In genomic region chr1:203273206-203273868, GRCh38 we compare ENCODE assay signal across 8 cellular contexts. TPM values are rescaled to one million over a fixed set of nuclear protein-coding genes. Genes with fewer than 3 reads are reported as not detected.
DNase-seq lines count a peak whose midpoint lies in the region; ATAC-seq, FAIRE-seq and TF ChIP-seq lines count a peak whose summit lies in the region.

No MANE protein-coding gene starts in this region.

- H3K27ac ChIP-seq in neural cell (ENCODE audit: low read length) (no peak overlapping the region), stomach (peak overlapping the region; percentile 77 to 93 (median 87))

- H3K9me2 ChIP-seq in neural cell (ENCODE audit: insufficient read depth, low read length) = no peaks in the 10 kb centered on the region

- H3K79me2 ChIP-seq in neural cell (replicated peaks; ENCODE audit: insufficient read depth, low read length) = no peaks in the 10 kb centered on the region

- FAIRE-seq in RCC 7860 (lab: Jason Lieb, UNC) = no peak

- H3K27me3 ChIP-seq in neural cell (ENCODE audit: insufficient read depth, low read depth, low read length) (no peaks in the 10 kb centered on the region), stomach (no peaks in the 10 kb centered on the region)

- peaks cover 32 to 69% (median 53%) of the 10 kb centered on the region in 4 donors for H3K4me1 ChIP-seq in stomach

- 10 to 20% (median 11%) methylated on average over 10 to 32 of the region's 32 CpGs for WGBS in stomach, 5 donors

- peak; percentile 92 for TF ChIP-seq RAD21 in neural cell (conservative IDR thresholded peaks at IDR 0.05)

- intact Hi-C loops in stomach (cut with DNase I; ENCODE audit: low total_unique reads) = loop anchor here (2.0 kb wide), 1 partner anchor 65 kb away; no protein-coding TSS in a partner anchor

- TF ChIP-seq CTCF in neural cell (IDR thresholded peaks at IDR 0.05; ENCODE audit: poor library complexity, severe bottlenecking) = peak; percentile 98
- peak in 6 of 7 experiments; percentile 58 to 100 (median 96) for TF ChIP-seq CTCF in stomach (IDR thresholded peaks at IDR 0.05)

- H2AFZ ChIP-seq in neural cell (ENCODE audit: low read depth, low read length) = peak overlapping the region; percentile 11

- no peak overlapping the region for H3K4me2 ChIP-seq in neural cell (ENCODE audit: low read length)

- H4K20me1 ChIP-seq in neural cell (ENCODE audit: insufficient read depth) = no peaks in the 10 kb centered on the region

- peak overlapping the region; percentile 43 for H3K4me3 ChIP-seq in neural cell (ENCODE audit: low read length)
- H3K4me3 ChIP-seq in stomach = peak overlapping the region; percentile 24 to 37 (median 26)

- DNase-seq in DMS79 treated with DMSO at 0.1 percent for 48 hours (lab: John Stamatoyannopoulos, UW) (peak; percentile 89), Kasumi-1 (lab: John Stamatoyannopoulos, UW) (peak; percentile 44 to 46), RCC 7860 (ENCODE audit: low spot score) (peak; percentile 69), fibroblast of the conjunctiva (ENCODE audit: low read depth) (peak; percentile 43), stomach (peak; percentile 95)
- peak; percentile 89 for DNase-seq in activated T-helper 9 cell treated with anti-CD3 and anti-CD28 coated beads, Interleukin-2, amount 50 U/mL, for 16 hours (ENCODE audit: low read depth)

- no peaks in the 10 kb centered on the region for H3F3A ChIP-seq in neural cell (ENCODE audit: insufficient read depth, low read length, poor library complexity, severe bottlenecking)

- no peak for TF ChIP-seq POLR2A in stomach (IDR thresholded peaks at IDR 0.05)

- H3K9me3 ChIP-seq in neural cell (ENCODE audit: low read length) (no peaks in the 10 kb centered on the region), stomach (no peaks in the 10 kb centered on the region)

- peak overlapping the region; percentile 48 for H3K9ac ChIP-seq in neural cell (ENCODE audit: low read length)

- ATAC-seq in GM21825 (IDR thresholded peaks at IDR 0.05; ENCODE audit: unreplicated experiment) = peak; percentile 53

- TF ChIP-seq EP300 in neural cell (conservative IDR thresholded peaks at IDR 0.05; ENCODE audit: poor library complexity, severe bottlenecking) (peak; percentile 30), stomach (IDR thresholded peaks at IDR 0.05) (no peak)

- H3K36me3 ChIP-seq in neural cell (ENCODE audit: insufficient read depth, low read length) = no peaks in the 10 kb centered on the region
- H3K36me3 ChIP-seq in stomach = no peaks in the 10 kb centered on the region

TF ChIP-seq in neural cell, 6 proteins besides CTCF, POLR2A, EP300 and RAD21:
- peak; percentile 94 for TF ChIP-seq SMC3 (conservative IDR thresholded peaks at IDR 0.05; ENCODE audit: poor library complexity)
- no peak for TF ChIP-seq MXI1 (conservative IDR thresholded peaks at IDR 0.05; ENCODE audit: poor library complexity, severe bottlenecking)
- peak; percentile 23 for TF ChIP-seq POLR2AphosphoS5 (IDR thresholded peaks at IDR 0.05)
- TF ChIP-seq TAF1 (IDR thresholded peaks at IDR 0.05; ENCODE audit: low read depth) = no peak
- no peak for TF ChIP-seq REST (IDR thresholded peaks at IDR 0.05; ENCODE audit: borderline replicate concordance)
- no peak for TF ChIP-seq EZH2 (IDR thresholded peaks at IDR 0.05; ENCODE audit: borderline replicate concordance, insufficient read depth, low read length, poor library complexity, severe bottlenecking)

RNA-seq across cellular contexts. Expression of gene BTG2, which starts 32.0 kb away (rescaled TPM):
- polyA plus RNA-seq in neural cell (2.4 and 4.1 TPM in 2 replicates), stomach (10 to 100 TPM; 46.4 to 78.9 (median 58.6) TPM)
- polyA minus RNA-seq in neural cell = 7.8 and 9.0 TPM in 2 replicates
- 100 to 1,000 TPM in 3 of 5 donors, 10 to 100 TPM in 2; 80.2 to 231 (median 113) TPM for total RNA-seq in stomach

RNA-seq across cellular contexts. Expression of gene CHIT1, which starts 43.9 kb away (rescaled TPM):
- polyA plus RNA-seq in neural cell (not detected in 2 replicates), stomach (under 1 TPM in 1 of 3 donors, not detected in 2; 0.05 TPM)
- not detected in 2 replicates for polyA minus RNA-seq in neural cell
- total RNA-seq in stomach = under 1 TPM in 1 of 5 donors, not detected in 4; 0.18 TPM

Comparison
In these comparisons a context has a peak if more than half of its experiments do, and no peak if none do; other contexts are left out.
1. DNase-seq: peak in every context shown above with its lines; median percentile 95 in stomach; 89 in DMS79 treated with DMSO at 0.1 percent for 48 hours; 89 in activated T-helper 9 cell treated with anti-CD3 and anti-CD28 coated beads, Interleukin-2, amount 50 U/mL, for 16 hours; 69 in RCC 7860; 45 in Kasumi-1; 43 in fibroblast of the conjunctiva.